ENCODE assay signal across 8 cellular contexts in the genomic region with DNA sequence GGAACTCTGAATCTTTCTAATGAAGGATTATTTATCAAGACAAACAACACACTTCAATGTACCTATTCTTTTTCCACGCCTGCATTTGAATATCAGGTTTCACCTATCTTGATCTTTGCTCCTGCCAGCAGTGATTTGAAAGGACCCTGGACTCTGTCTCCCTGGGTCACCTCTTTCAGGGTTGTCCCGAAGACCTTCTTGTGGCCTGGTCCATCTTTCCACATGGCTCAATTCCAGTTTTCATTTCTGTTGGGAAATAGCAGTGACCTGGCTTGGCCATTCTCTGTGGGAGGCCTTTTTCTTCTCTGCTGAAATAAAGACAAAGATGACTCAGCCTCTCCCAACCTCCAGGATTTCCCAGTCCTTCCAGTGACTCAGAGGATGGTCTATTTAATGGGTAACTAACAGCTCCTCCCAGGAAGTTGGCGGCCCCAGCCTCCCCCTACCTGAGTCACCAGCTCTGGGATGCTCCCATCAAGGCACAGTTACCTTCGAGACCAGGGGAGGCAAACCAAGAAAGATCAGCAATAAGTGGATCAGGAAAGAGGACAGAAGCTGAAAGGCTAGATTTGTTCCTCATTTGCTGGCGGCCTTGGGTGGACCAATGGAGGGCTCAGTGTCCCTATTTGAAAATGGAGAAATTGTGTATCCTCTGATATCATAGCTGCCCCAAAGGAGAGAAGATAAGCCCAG. TPM values are rescaled to one million over a fixed set of nuclear protein-coding genes. Genes with fewer than 3 reads are reported as not detected.
DNase-seq lines count a peak whose midpoint lies in the region; ATAC-seq, FAIRE-seq and TF ChIP-seq lines count a peak whose summit lies in the region.

No MANE protein-coding gene starts in this region.

- peaks cover 25% of the 10 kb centered on the region for H3K4me1 ChIP-seq in IMR-90 (ENCODE audit: control insufficient read depth, insufficient read depth, low read length)

- peak overlapping the region; percentile 93 for H3K14ac ChIP-seq in IMR-90 (replicated peaks; ENCODE audit: low read depth, low read length)

- FAIRE-seq in bronchial epithelial cell (lab: Jason Lieb, UNC): peak; percentile 28

- peaks cover 34% of the 10 kb centered on the region for H3K27me3 Mint-ChIP-seq in stimulated activated memory B cell treated with anti-CD40 and anti-IgM and Interleukin-4, amounts not matched to agents 10 μg/mL and 1 μg/mL and 100 μg/mL, for 72 hours

- peaks cover 0 to 20% of the 10 kb centered on the region in 2 experiments; a peak in 3 of 4 replicates for H3K79me1 ChIP-seq in IMR-90 (ENCODE audit: low read depth in 1 of 2, low read length in 2 of 2)

- intact Hi-C loops in IMR-90 (cut with micrococcal nuclease): no loop called here

- no peaks in the 10 kb centered on the region for H3K36me3 Mint-ChIP-seq in stimulated activated memory B cell treated with anti-CD40 and anti-IgM and Interleukin-4, amounts not matched to agents 10 μg/mL and 1 μg/mL and 100 μg/mL, for 72 hours

- H3K4me3 Mint-ChIP-seq in stimulated activated memory B cell treated with anti-CD40 and anti-IgM and Interleukin-4, amounts not matched to agents 10 μg/mL and 1 μg/mL and 100 μg/mL, for 72 hours: no peak overlapping the region

- no peaks in the 10 kb centered on the region for H3K9me3 ChIP-seq in IMR-90 (ENCODE audit: control insufficient read depth, insufficient read depth, low read length)

- TF ChIP-seq POLR2A in IMR-90 (IDR thresholded peaks at IDR 0.05; ENCODE audit: low read depth, low read length): no peak

- POLR2A ChIA-PET in IMR-90 (lab: Charles Lee; ENCODE audit: unreplicated experiment): no interaction called here

- peak overlapping the region; percentile 91 for H2BK15ac ChIP-seq in IMR-90 (ENCODE audit: low read depth, low read length)

- H3K27ac Mint-ChIP-seq in stimulated activated memory B cell treated with anti-CD40 and anti-IgM and Interleukin-4, amounts not matched to agents 10 μg/mL and 1 μg/mL and 100 μg/mL, for 72 hours: no peak overlapping the region

- H4K91ac ChIP-seq in IMR-90 (ENCODE audit: insufficient read depth, low read depth, low read length): peak overlapping the region; percentile 91

- dilution Hi-C loops in IMR-90 (cut with HindIII; ENCODE audit: low sequenced_read_pairs, unreplicated experiment): no loop called here

- TF ChIP-seq RAD21 in IMR-90 (IDR thresholded peaks at IDR 0.05; ENCODE audit: low read length): no peak

- H2BK5ac ChIP-seq in IMR-90 (ENCODE audit: low read depth, low read length, poor library complexity, severe bottlenecking): peak overlapping the region; percentile 85

- TF ChIP-seq CTCF in IMR-90 (conservative IDR thresholded peaks at IDR 0.05; ENCODE audit: low read depth, low read length) (no peak), bronchial epithelial cell (IDR thresholded peaks at IDR 0.05; ENCODE audit: insufficient read depth, low read length, severe bottlenecking) (no peak)

- H3K27ac ChIP-seq in IMR-90 (ENCODE audit: insufficient read depth, low read length): peak overlapping the region; percentile 78

- WGBS in IMR-90 (ENCODE audit: extremely low coverage in 2 of 2, insufficient read length in 1 of 2), 2 experiments: 40% methylated on average over 1 of the region's 5 CpGs; no CpG with 5 or more reads in 1 of the 2 experiments

- peak overlapping the region; percentile 68 for H3K18ac ChIP-seq in IMR-90 (ENCODE audit: low read depth, low read length)

- H2AFZ ChIP-seq in IMR-90 (replicated peaks; ENCODE audit: low read length, poor library complexity): peak overlapping the region; percentile 85

- H3K9ac ChIP-seq in IMR-90 (ENCODE audit: low read depth, low read length): no peak overlapping the region

- no TSS peak for BruUV-seq in IMR-90 (replicated peaks; lab: Mats Ljungman, UMichigan)

- H2AK5ac ChIP-seq in IMR-90 (ENCODE audit: low read depth, low read length): peak overlapping the region; percentile 97

- peak overlapping the region; percentile 52; the same call in 1 of the 2 replicates for H3K4me2 ChIP-seq in IMR-90 (ENCODE audit: low read depth, low read length)

- CTCF ChIA-PET in IMR-90 (lab: Yijun Ruan, JAX): no interaction called here

- peak overlapping the region; percentile 93 for H2BK120ac ChIP-seq in IMR-90 (ENCODE audit: low read depth, low read length)

- peak overlapping the region; percentile 55 for H3K56ac ChIP-seq in IMR-90 (ENCODE audit: extremely low read depth, insufficient read depth, low read length)

- H4K8ac ChIP-seq in IMR-90 (ENCODE audit: low read depth in 2 of 2, low read length in 2 of 2): peak overlapping the region; percentile 92 to 96

- H3K4me3 ChIP-seq in IMR-90 (ENCODE audit: insufficient read depth, low read depth, low read length) (no peak overlapping the region), bronchial epithelial cell (ENCODE audit: low read depth, low read length) (no peak overlapping the region)

- H2AK9ac ChIP-seq in IMR-90 (replicated peaks; ENCODE audit: low read depth, low read length, poor library complexity): peak overlapping the region; percentile 86

- H3K4me1 Mint-ChIP-seq in stimulated activated memory B cell treated with anti-CD40 and anti-IgM and Interleukin-4, amounts not matched to agents 10 μg/mL and 1 μg/mL and 100 μg/mL, for 72 hours: peaks cover 9% of the 10 kb centered on the region

- H3K36me3 ChIP-seq in IMR-90 (ENCODE audit: control insufficient read depth, insufficient read depth, low read length) (no peaks in the 10 kb centered on the region), bronchial epithelial cell (ENCODE audit: control insufficient read depth, insufficient read depth, low read length) (no peaks in the 10 kb centered on the region)

- no peaks in the 10 kb centered on the region for H3K27me3 ChIP-seq in IMR-90 (ENCODE audit: control insufficient read depth, insufficient read depth, low read length)
- H3K27me3 ChIP-seq in bronchial epithelial cell (ENCODE audit: control insufficient read depth, insufficient read depth, low read length): no peaks in the 10 kb centered on the region

- H4K20me1 ChIP-seq in IMR-90 (ENCODE audit: insufficient read depth, low read length): no peaks in the 10 kb centered on the region

- peak overlapping the region; percentile 90 for H3K4ac ChIP-seq in IMR-90 (ENCODE audit: low read depth, low read length)

- H4K5ac ChIP-seq in IMR-90 (ENCODE audit: low read depth, low read length): peak overlapping the region; percentile 70

- peak overlapping the region; percentile 93 for H3K23ac ChIP-seq in IMR-90 (ENCODE audit: low read depth, low read length)

- in situ Hi-C loops in IMR-90 (cut with MboI; ENCODE audit: low sequenced_read_pairs): no loop called here

- DNase-seq in CD1c-positive myeloid dendritic cell (ENCODE audit: extremely low spot score) (peak; percentile 83), IMR-90 (peak; percentile 99), bronchial epithelial cell (ENCODE audit: low read depth) (peak; percentile 99), mucosa of gallbladder (ENCODE audit: low spot score) (peak; percentile 80), AML-193 (lab: John Stamatoyannopoulos, UW) (no peak)
- DNase-seq in stimulated activated CD4-positive, alpha-beta T cell treated with anti-CD3 and anti-CD28 coated beads, Interleukin-12 subunit alpha, Interleukin-12 subunit beta, amount 100 ng/mL, for 4 hours: no peak

- peaks cover 28% of the 10 kb centered on the region for H3K9me1 ChIP-seq in IMR-90 (ENCODE audit: insufficient read depth, low read length)

- peak overlapping the region; percentile 83 for H2BK20ac ChIP-seq in IMR-90 (ENCODE audit: low read depth, low read length)

- no peaks in the 10 kb centered on the region for H3K9me3 Mint-ChIP-seq in stimulated activated memory B cell treated with anti-CD40 and anti-IgM and Interleukin-4, amounts not matched to agents 10 μg/mL and 1 μg/mL and 100 μg/mL, for 72 hours

- ATAC-seq in IMR-90 (ENCODE audit: low read depth) (peak; percentile 97), HG02642 (IDR thresholded peaks at IDR 0.05; ENCODE audit: poor library complexity, unreplicated experiment) (no peak)
- no peak for ATAC-seq in stimulated activated memory B cell treated with anti-CD40 and anti-IgM and Interleukin-4, amounts not matched to agents 10 μg/mL and 1 μg/mL and 100 μg/mL, for 72 hours

TF ChIP-seq in IMR-90, 13 proteins besides CTCF, POLR2A, EP300 and RAD21 (continues in another document):
- peak; percentile 46; the same call in 1 of the 2 replicates for TF ChIP-seq MAZ (IDR thresholded peaks at IDR 0.05; ENCODE audit: borderline replicate concordance, low read depth, low read length)
- no peak for TF ChIP-seq RCOR1 (IDR thresholded peaks at IDR 0.05; ENCODE audit: insufficient replicate concordance, low read length)
- no peak for TF ChIP-seq USF2 (IDR thresholded peaks at IDR 0.05; ENCODE audit: low read depth, low read length)
- no peak for TF ChIP-seq SMC3 (IDR thresholded peaks at IDR 0.05; ENCODE audit: low read depth, low read length)
- peak; percentile 79 for TF ChIP-seq NFE2L2 (IDR thresholded peaks at IDR 0.05; ENCODE audit: low read depth, low read length)
- TF ChIP-seq FOS (IDR thresholded peaks at IDR 0.05; ENCODE audit: low read depth, low read length): peak; percentile 99
- TF ChIP-seq CEBPB (IDR thresholded peaks at IDR 0.05; ENCODE audit: low read depth, low read length): peak; percentile 96
- peak; percentile 54 for TF ChIP-seq BHLHE40 (IDR thresholded peaks at IDR 0.05; ENCODE audit: low read depth, low read length)
- TF ChIP-seq RFX5 (IDR thresholded peaks at IDR 0.05; ENCODE audit: low read depth, low read length): no peak
- no peak for TF ChIP-seq MAFK (IDR thresholded peaks at IDR 0.05; ENCODE audit: low read depth, low read length)
- TF ChIP-seq CHD1 (IDR thresholded peaks at IDR 0.05; ENCODE audit: low read depth, low read length): no peak

RNA-seq across cellular contexts. Expression of gene SMOX, which starts 13.1 kb away (rescaled TPM):
- 8.2 and 9.4 TPM in 2 replicates for total RNA-seq in IMR-90 (2012; rRNA removed)
- polyA plus RNA-seq in IMR-90 (2012; rRNA removed): 18.0 and 21.2 TPM in 2 replicates
- polyA plus RNA-seq in IMR-90 (2012; cell fraction: cytosol; rRNA removed): 21.7 and 23.3 TPM in 2 replicates
- polyA plus RNA-seq in IMR-90 (2012; cell fraction: nucleus; rRNA removed; ENCODE audit: low replicate concordance): 21.1 and 27.3 TPM in 2 replicates
- 19.0 and 27.1 TPM in 2 replicates for total RNA-seq in bronchial epithelial cell
- total RNA-seq in mucosa of gallbladder: 57.3 TPM

Comparison
In these comparisons a context has a peak if more than half of its experiments do, and no peak if none do; other contexts are left out.
1. DNase-seq: peak in CD1c-positive myeloid dendritic cell (single experiment), IMR-90 (single experiment), bronchial epithelial cell (single experiment) and mucosa of gallbladder (single experiment); none in stimulated activated CD4-positive, alpha-beta T cell treated with anti-CD3 and anti-CD28 coated beads, Interleukin-12 subunit alpha, Interleukin-12 subunit beta, amount 100 ng/mL, for 4 hours (single experiment) and AML-193 (0 of 2).